3 cellular contexts compared by ENCODE assay signal in the genomic region with DNA sequence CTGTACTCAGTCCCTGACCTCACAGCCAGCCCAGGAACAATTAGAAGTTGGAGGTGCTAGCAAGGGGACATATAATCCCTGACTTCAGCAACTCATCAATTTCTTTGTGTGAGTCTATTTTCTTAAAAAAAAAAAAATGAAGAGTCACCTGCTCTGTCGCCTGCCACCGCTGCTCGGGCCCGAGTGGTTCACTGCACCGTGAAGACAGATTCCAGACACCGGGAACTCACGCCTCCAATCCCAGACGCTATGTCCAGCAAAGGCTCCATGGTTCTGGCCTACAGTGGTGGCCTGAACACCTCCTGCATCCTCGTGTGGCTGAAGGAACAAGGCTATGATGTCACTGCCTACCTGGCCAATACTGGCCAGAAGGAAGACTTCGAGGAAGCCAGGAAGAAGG.
"Had no signal": no experiment of that assay in that cellular context is flagged by ENCODE, and none has a peak within 500 bp of the region (broad histone marks: within the 10 kb centered on the region; RNA-seq: fewer than 3 reads in every experiment).

No MANE protein-coding gene starts in this region.

- H3K4me3 ChIP-seq: GM12878 had no signal

- ATAC-seq: GM12878 had no signal

- DNase-seq: GDM1, GF-D8 had no signal
